Comparison of ENCODE assay signal across 11 cellular contexts in genomic region chr3:128970741-128971048, GRCh38. TPM values are rescaled to one million over a fixed set of nuclear protein-coding genes. Genes with fewer than 3 reads are reported as not detected.
A peak's percentile ranks its signal among the peaks of the same experiment; 100 is the strongest.
DNase-seq lines count a peak whose midpoint lies in the region; ATAC-seq and TF ChIP-seq lines count a peak whose summit lies in the region.
"Had no signal": no experiment of that assay in that cellular context is flagged by ENCODE, and none has a peak within 500 bp of the region (broad histone marks: within the 10 kb centered on the region; RNA-seq: fewer than 3 reads in every experiment).

No MANE protein-coding gene starts in this region.

- no peak for ATAC-seq in GM21390 (IDR thresholded peaks at IDR 0.05; ENCODE audit: unreplicated experiment)

- H3K27me3 ChIP-seq in BLaER1 (no peaks in the 10 kb centered on the region), hepatocyte (no peaks in the 10 kb centered on the region)
- H3K27me3 ChIP-seq: colonic mucosa had no signal

- 79% methylated on average over 1 of the region's 1 CpG for WGBS in hepatocyte (ENCODE audit: low lambda C conversion rate, missing lambda C conversion rate)

- no peak overlapping the region for H3K9ac ChIP-seq in BLaER1
- H3K9ac ChIP-seq: KMS-11 had no signal

- H3K36me3 ChIP-seq in BLaER1 = no peaks in the 10 kb centered on the region
- no peaks in the 10 kb centered on the region for H3K36me3 ChIP-seq in hepatocyte (replicated peaks; ENCODE audit: insufficient read depth, low read depth)
- H3K36me3 ChIP-seq: colonic mucosa had no signal

- no peaks in the 10 kb centered on the region for H3K79me2 ChIP-seq in hepatocyte

- H3K4me1 ChIP-seq in BLaER1 (peaks cover 35% of the 10 kb centered on the region), hepatocyte (ENCODE audit: insufficient read depth) (peaks cover 4% of the 10 kb centered on the region)

- H3K4me2 ChIP-seq in BLaER1 (peak overlapping the region; percentile 41), hepatocyte (no peak overlapping the region)
- H3K4me2 ChIP-seq: KMS-11 had no signal

- H3K9me3 ChIP-seq in BLaER1 = no peaks in the 10 kb centered on the region
- H3K9me3 ChIP-seq in hepatocyte (ENCODE audit: low read depth) = no peaks in the 10 kb centered on the region
- H3K9me3 ChIP-seq: colonic mucosa had no signal

- no peak overlapping the region for H3K27ac ChIP-seq in BLaER1
- H3K27ac ChIP-seq in hepatocyte = peak overlapping the region; percentile 56
- H3K27ac ChIP-seq: colonic mucosa, KMS-11 had no signal

- H3K4me3 ChIP-seq in BLaER1 (no peak overlapping the region), hepatocyte (no peak overlapping the region)
- H3K4me3 ChIP-seq: colonic mucosa had no signal

- no peak for TF ChIP-seq CTCF in hepatocyte (IDR thresholded peaks at IDR 0.05; ENCODE audit: poor library complexity)

- H4K20me1 ChIP-seq in BLaER1 (no peaks in the 10 kb centered on the region), hepatocyte (ENCODE audit: insufficient read depth, poor library complexity, severe bottlenecking) (no peaks in the 10 kb centered on the region)

- DNase-seq in EH (ENCODE audit: low read depth) (peak; percentile 12), OCI-M1 (lab: John Stamatoyannopoulos, UW) (peak; percentile 43), hepatocyte (ENCODE audit: low spot score) (no peak), globus pallidus (ENCODE audit: low spot score) (no peak), T-helper 9 cell (no peak)
- no peak for DNase-seq in activated CD4-positive, alpha-beta T cell treated with anti-CD3 and anti-CD28 coated beads for 48 hours

- no peak overlapping the region for H2AFZ ChIP-seq in hepatocyte

- H3K9me2 ChIP-seq in hepatocyte (replicated peaks; ENCODE audit: insufficient read depth) = no peaks in the 10 kb centered on the region

RNA-seq across cellular contexts. Expression of gene CFAP92, which starts 23.2 kb away (rescaled TPM):
- 0.17 and 1.3 TPM in 2 replicates for total RNA-seq in hepatocyte
- polyA plus RNA-seq in hepatocyte = 0.35 and 1.0 TPM in 2 replicates

RNA-seq across cellular contexts. Expression of gene EFCC1, which starts 30.4 kb away (rescaled TPM):
- 0.23 and 0.76 TPM in 2 replicates for total RNA-seq in hepatocyte
- polyA plus RNA-seq in hepatocyte = 0.11 and 0.50 TPM in 2 replicates
- polyA plus RNA-seq: keratinocyte had no signal

Comparison
In these comparisons a context has a peak if more than half of its experiments do, and no peak if none do; other contexts are left out.
1. DNase-seq: peak in EH (single experiment) and OCI-M1 (single experiment); none in hepatocyte (single experiment), globus pallidus (single experiment), T-helper 9 cell (single experiment) and activated CD4-positive, alpha-beta T cell treated with anti-CD3 and anti-CD28 coated beads for 48 hours (single experiment).